22 cellular contexts compared by ENCODE assay signal in genomic region chr18:73752546-73752945, GRCh38.
A peak's percentile ranks its signal among the peaks of the same experiment; 100 is the strongest.
DNase-seq lines count a peak whose midpoint lies in the region; ATAC-seq and TF ChIP-seq lines count a peak whose summit lies in the region.
"Had no signal": no experiment of that assay in that cellular context is flagged by ENCODE, and none has a peak within 500 bp of the region (broad histone marks: within the 10 kb centered on the region; RNA-seq: fewer than 3 reads in every experiment).

No MANE protein-coding gene starts in this region.

- POLR2A ChIA-PET in OCI-LY7 (lab: Charles Lee): no interaction called here
- POLR2A ChIA-PET in A673 (lab: Charles Lee; ENCODE audit: low non-redundant PET): no interaction called here

- ATAC-seq in upper lobe of left lung (ENCODE audit: low FRiP score in 2 of 2) (no peak), HG03108 (IDR thresholded peaks at IDR 0.05; ENCODE audit: unreplicated experiment) (no peak)
- ATAC-seq: CD8-positive, alpha-beta T cell; HepG2; right lobe of liver had no signal

- no peak overlapping the region for H3K4me2 ChIP-seq in OCI-LY7 (ENCODE audit: low read length)
- H3K4me2 ChIP-seq: neural progenitor cell had no signal

- H3K9me3 ChIP-seq in upper lobe of left lung (no peaks in the 10 kb centered on the region), OCI-LY7 (ENCODE audit: low read length) (no peaks in the 10 kb centered on the region), A673 (ENCODE audit: low read depth, low read length, poor library complexity, severe bottlenecking) (no peaks in the 10 kb centered on the region)
- H3K9me3 ChIP-seq: right lobe of liver had no signal

- H4K20me1 ChIP-seq in OCI-LY7 (ENCODE audit: insufficient read depth, low read length): no peaks in the 10 kb centered on the region

- H3K27ac ChIP-seq in upper lobe of left lung: no peak overlapping the region
- no peak overlapping the region for H3K27ac ChIP-seq in OCI-LY7 (ENCODE audit: low read depth, low read length, poor library complexity, severe bottlenecking)
- H3K27ac ChIP-seq in A673 (ENCODE audit: low read depth, low read length, poor library complexity, severe bottlenecking): no peak overlapping the region
- H3K27ac ChIP-seq: neural progenitor cell, right lobe of liver had no signal

- CTCF ChIA-PET in OCI-LY7 (lab: Charles Lee; ENCODE audit: unreplicated experiment) (no interaction called here), A673 (lab: Charles Lee) (no interaction called here)

- TF ChIP-seq EP300 in upper lobe of left lung (IDR thresholded peaks at IDR 0.05): no peak

- 78 to 79% methylated on average over 4 of the region's 4 CpGs for WGBS in upper lobe of left lung, 2 donors

- no TSS peak for BruUV-seq in OCI-LY7 (replicated peaks; lab: Mats Ljungman, UMichigan)
- BruUV-seq in A673 (replicated peaks; lab: Mats Ljungman, UMichigan): no TSS peak

- TF ChIP-seq POLR2A in upper lobe of left lung (IDR thresholded peaks at IDR 0.05): no peak

- intact Hi-C loops in OCI-LY7 (cut with micrococcal nuclease; ENCODE audit: unreplicated experiment) (no loop called here), A673 (cut with micrococcal nuclease; ENCODE audit: unreplicated experiment) (no loop called here)

- no peaks in the 10 kb centered on the region for H3K79me2 ChIP-seq in OCI-LY7 (ENCODE audit: insufficient read depth, low read depth, low read length)

- DNase-seq in A172 (ENCODE audit: low spot score): peak; percentile 22
- DNase-seq in HPDE6-E6E7 (ENCODE audit: extremely low spot score): peak; percentile 33
- DNase-seq in amniotic epithelial cell (ENCODE audit: low read depth): peak; percentile 46
- DNase-seq in fibroblast of pulmonary artery (ENCODE audit: low read depth): peak; percentile 73
- DNase-seq in upper lobe of left lung: no peak
- no peak for DNase-seq in OCI-LY7 (ENCODE audit: low spot score)
- no peak for DNase-seq in A673 (ENCODE audit: low spot score)
- DNase-seq: 8988T; activated CD4-positive, alpha-beta T cell treated with anti-CD3 and anti-CD28 coated beads for 1 hour; activated naive CD4-positive, alpha-beta T cell treated with anti-CD3 and anti-CD28 coated beads, Interleukin-2, amount 50 U/mL, for 16 hours; caudate nucleus; CD8-positive, alpha-beta T cell; effector memory CD4-positive, alpha-beta T cell; glutamatergic neuron; H9; NCI-H774; right lobe of liver; SHP77 treated with DMSO at 0.1 percent for 48 hours; stimulated activated CD4-positive, alpha-beta T cell treated with anti-CD3 and anti-CD28 coated beads, Interleukin-4, amount 100 ng/mL, for 24 hours had no signal

- H3K4me3 ChIP-seq in fibroblast of pulmonary artery (replicated peaks; ENCODE audit: low read depth, low read length) (no peak overlapping the region), upper lobe of left lung (no peak overlapping the region), OCI-LY7 (ENCODE audit: low read depth, low read length, poor library complexity, severe bottlenecking) (no peak overlapping the region), A673 (ENCODE audit: low read depth, low read length, poor library complexity, severe bottlenecking) (no peak overlapping the region)
- H3K4me3 ChIP-seq: neural progenitor cell, right lobe of liver had no signal

- H2AFZ ChIP-seq in OCI-LY7 (ENCODE audit: low read length): no peak overlapping the region
- H2AFZ ChIP-seq: neural progenitor cell had no signal

- no peak for TF ChIP-seq CTCF in fibroblast of pulmonary artery (IDR thresholded peaks at IDR 0.05; ENCODE audit: low read length, missing control alignments)
- TF ChIP-seq CTCF in upper lobe of left lung (IDR thresholded peaks at IDR 0.05): no peak
- no peak for TF ChIP-seq CTCF in OCI-LY7 (conservative IDR thresholded peaks at IDR 0.05; ENCODE audit: low read length)
- TF ChIP-seq CTCF in A673 (conservative IDR thresholded peaks at IDR 0.05; ENCODE audit: low read depth, low read length): no peak

- no peaks in the 10 kb centered on the region for H3K9me2 ChIP-seq in OCI-LY7 (ENCODE audit: insufficient read depth, low read length)

- H3K27me3 ChIP-seq in upper lobe of left lung (no peaks in the 10 kb centered on the region), A673 (replicated peaks; ENCODE audit: insufficient read depth, low read depth, low read length, poor library complexity) (no peaks in the 10 kb centered on the region)
- H3K27me3 ChIP-seq: neural progenitor cell, right lobe of liver had no signal

- H3K36me3 ChIP-seq in upper lobe of left lung (no peaks in the 10 kb centered on the region), OCI-LY7 (ENCODE audit: insufficient read depth, low read length) (no peaks in the 10 kb centered on the region), A673 (ENCODE audit: insufficient read depth, low read length, poor library complexity, severe bottlenecking) (no peaks in the 10 kb centered on the region)
- H3K36me3 ChIP-seq: neural progenitor cell, right lobe of liver had no signal

- H3K4me1 ChIP-seq in upper lobe of left lung: no peaks in the 10 kb centered on the region
- H3K4me1 ChIP-seq in OCI-LY7 (ENCODE audit: insufficient read depth, low read length, poor library complexity, severe bottlenecking): no peaks in the 10 kb centered on the region
- no peaks in the 10 kb centered on the region for H3K4me1 ChIP-seq in A673 (ENCODE audit: insufficient read depth, low read length, poor library complexity, severe bottlenecking)
- H3K4me1 ChIP-seq: neural progenitor cell, right lobe of liver had no signal

Comparison
In these comparisons a context has a peak if more than half of its experiments do, and no peak if none do; other contexts are left out.
1. DNase-seq: peak in A172 (single experiment), HPDE6-E6E7 (single experiment), amniotic epithelial cell (single experiment) and fibroblast of pulmonary artery (single experiment); none in upper lobe of left lung (0 of 2), OCI-LY7 (single experiment) and A673 (single experiment).